2 cellular contexts compared by ENCODE assay signal in the genomic region with DNA sequence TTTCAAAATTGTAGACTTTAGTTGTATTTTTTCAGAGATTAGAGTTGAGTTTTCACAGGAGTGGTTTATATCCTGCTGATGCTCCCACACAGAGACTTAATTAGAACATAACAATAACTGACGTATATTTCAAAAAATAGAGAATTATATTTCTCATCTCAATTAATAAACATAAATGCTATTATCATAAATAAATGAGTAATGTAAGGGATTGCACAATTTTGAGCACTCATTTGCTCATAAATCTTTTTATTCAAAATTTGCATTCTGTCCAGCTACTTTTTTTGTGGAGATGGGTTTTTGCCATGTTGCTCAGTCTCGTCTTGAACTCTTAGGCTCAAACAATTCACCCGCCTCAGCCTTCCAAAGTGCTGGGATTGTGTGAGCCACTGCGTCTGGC.
TF ChIP-seq lines count a peak whose summit lies in the region.

No MANE protein-coding gene starts in this region.

TF ChIP-seq in GM23338, 12 proteins besides CTCF, POLR2A, EP300 and RAD21 (continues in another document):
- TF ChIP-seq CREB1 (CRISPR knock-in tag; IDR thresholded peaks at IDR 0.05; ENCODE audit: low read depth) = no peak
- TF ChIP-seq POLR2AphosphoS5 (IDR thresholded peaks at IDR 0.05; ENCODE audit: low read depth) = no peak
- TF ChIP-seq EZH2phosphoT487 (IDR thresholded peaks at IDR 0.05; ENCODE audit: unreplicated experiment) = no peak
- TF ChIP-seq EZH2 (IDR thresholded peaks at IDR 0.05; ENCODE audit: low read depth, unreplicated experiment) = no peak
- TF ChIP-seq, protein P1, sequence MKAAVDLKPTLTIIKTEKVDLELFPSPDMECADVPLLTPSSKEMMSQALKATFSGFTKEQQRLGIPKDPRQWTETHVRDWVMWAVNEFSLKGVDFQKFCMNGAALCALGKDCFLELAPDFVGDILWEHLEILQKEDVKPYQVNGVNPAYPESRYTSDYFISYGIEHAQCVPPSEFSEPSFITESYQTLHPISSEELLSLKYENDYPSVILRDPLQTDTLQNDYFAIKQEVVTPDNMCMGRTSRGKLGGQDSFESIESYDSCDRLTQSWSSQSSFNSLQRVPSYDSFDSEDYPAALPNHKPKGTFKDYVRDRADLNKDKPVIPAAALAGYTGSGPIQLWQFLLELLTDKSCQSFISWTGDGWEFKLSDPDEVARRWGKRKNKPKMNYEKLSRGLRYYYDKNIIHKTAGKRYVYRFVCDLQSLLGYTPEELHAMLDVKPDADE (IDR thresholded peaks at IDR 0.05) = no peak
- TF ChIP-seq, protein P2, sequence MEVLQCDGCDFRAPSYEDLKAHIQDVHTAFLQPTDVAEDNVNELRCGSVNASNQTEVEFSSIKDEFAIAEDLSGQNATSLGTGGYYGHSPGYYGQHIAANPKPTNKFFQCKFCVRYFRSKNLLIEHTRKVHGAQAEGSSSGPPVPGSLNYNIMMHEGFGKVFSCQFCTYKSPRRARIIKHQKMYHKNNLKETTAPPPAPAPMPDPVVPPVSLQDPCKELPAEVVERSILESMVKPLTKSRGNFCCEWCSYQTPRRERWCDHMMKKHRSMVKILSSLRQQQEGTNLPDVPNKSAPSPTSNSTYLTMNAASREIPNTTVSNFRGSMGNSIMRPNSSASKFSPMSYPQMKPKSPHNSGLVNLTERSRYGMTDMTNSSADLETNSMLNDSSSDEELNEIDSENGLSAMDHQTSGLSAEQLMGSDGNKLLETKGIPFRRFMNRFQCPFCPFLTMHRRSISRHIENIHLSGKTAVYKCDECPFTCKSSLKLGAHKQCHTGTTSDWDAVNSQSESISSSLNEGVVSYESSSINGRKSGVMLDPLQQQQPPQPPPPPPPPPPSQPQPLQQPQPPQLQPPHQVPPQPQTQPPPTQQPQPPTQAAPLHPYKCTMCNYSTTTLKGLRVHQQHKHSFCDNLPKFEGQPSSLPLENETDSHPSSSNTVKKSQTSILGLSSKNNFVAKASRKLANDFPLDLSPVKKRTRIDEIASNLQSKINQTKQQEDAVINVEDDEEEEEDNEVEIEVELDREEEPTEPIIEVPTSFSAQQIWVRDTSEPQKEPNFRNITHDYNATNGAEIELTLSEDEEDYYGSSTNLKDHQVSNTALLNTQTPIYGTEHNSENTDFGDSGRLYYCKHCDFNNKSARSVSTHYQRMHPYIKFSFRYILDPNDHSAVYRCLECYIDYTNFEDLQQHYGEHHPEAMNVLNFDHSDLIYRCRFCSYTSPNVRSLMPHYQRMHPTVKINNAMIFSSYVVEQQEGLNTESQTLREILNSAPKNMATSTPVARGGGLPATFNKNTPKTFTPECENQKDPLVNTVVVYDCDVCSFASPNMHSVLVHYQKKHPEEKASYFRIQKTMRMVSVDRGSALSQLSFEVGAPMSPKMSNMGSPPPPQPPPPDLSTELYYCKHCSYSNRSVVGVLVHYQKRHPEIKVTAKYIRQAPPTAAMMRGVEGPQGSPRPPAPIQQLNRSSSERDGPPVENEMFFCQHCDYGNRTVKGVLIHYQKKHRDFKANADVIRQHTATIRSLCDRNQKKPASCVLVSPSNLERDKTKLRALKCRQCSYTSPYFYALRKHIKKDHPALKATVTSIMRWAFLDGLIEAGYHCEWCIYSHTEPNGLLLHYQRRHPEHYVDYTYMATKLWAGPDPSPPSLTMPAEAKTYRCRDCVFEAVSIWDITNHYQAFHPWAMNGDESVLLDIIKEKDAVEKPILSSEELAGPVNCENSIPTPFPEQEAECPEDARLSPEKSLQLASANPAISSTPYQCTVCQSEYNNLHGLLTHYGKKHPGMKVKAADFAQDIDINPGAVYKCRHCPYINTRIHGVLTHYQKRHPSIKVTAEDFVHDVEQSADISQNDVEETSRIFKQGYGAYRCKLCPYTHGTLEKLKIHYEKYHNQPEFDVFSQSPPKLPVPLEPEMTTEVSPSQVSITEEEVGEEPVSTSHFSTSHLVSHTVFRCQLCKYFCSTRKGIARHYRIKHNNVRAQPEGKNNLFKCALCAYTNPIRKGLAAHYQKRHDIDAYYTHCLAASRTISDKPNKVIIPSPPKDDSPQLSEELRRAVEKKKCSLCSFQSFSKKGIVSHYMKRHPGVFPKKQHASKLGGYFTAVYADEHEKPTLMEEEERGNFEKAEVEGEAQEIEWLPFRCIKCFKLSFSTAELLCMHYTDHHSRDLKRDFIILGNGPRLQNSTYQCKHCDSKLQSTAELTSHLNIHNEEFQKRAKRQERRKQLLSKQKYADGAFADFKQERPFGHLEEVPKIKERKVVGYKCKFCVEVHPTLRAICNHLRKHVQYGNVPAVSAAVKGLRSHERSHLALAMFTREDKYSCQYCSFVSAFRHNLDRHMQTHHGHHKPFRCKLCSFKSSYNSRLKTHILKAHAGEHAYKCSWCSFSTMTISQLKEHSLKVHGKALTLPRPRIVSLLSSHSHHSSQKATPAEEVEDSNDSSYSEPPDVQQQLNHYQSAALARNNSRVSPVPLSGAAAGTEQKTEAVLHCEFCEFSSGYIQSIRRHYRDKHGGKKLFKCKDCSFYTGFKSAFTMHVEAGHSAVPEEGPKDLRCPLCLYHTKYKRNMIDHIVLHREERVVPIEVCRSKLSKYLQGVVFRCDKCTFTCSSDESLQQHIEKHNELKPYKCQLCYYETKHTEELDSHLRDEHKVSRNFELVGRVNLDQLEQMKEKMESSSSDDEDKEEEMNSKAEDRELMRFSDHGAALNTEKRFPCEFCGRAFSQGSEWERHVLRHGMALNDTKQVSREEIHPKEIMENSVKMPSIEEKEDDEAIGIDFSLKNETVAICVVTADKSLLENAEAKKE (CRISPR knock-in tag; IDR thresholded peaks at IDR 0.05) = no peak
- TF ChIP-seq, protein P3, sequence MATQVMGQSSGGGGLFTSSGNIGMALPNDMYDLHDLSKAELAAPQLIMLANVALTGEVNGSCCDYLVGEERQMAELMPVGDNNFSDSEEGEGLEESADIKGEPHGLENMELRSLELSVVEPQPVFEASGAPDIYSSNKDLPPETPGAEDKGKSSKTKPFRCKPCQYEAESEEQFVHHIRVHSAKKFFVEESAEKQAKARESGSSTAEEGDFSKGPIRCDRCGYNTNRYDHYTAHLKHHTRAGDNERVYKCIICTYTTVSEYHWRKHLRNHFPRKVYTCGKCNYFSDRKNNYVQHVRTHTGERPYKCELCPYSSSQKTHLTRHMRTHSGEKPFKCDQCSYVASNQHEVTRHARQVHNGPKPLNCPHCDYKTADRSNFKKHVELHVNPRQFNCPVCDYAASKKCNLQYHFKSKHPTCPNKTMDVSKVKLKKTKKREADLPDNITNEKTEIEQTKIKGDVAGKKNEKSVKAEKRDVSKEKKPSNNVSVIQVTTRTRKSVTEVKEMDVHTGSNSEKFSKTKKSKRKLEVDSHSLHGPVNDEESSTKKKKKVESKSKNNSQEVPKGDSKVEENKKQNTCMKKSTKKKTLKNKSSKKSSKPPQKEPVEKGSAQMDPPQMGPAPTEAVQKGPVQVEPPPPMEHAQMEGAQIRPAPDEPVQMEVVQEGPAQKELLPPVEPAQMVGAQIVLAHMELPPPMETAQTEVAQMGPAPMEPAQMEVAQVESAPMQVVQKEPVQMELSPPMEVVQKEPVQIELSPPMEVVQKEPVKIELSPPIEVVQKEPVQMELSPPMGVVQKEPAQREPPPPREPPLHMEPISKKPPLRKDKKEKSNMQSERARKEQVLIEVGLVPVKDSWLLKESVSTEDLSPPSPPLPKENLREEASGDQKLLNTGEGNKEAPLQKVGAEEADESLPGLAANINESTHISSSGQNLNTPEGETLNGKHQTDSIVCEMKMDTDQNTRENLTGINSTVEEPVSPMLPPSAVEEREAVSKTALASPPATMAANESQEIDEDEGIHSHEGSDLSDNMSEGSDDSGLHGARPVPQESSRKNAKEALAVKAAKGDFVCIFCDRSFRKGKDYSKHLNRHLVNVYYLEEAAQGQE (IDR thresholded peaks at IDR 0.05; ENCODE audit: unreplicated experiment) = no peak
- no peak for TF ChIP-seq STAT1 (IDR thresholded peaks at IDR 0.05; ENCODE audit: unreplicated experiment)
- no peak for TF ChIP-seq ZNF331 (CRISPR knock-in tag; IDR thresholded peaks at IDR 0.05; ENCODE audit: low read depth)
- TF ChIP-seq ZNF114 (CRISPR knock-in tag; IDR thresholded peaks at IDR 0.05) = no peak

TF ChIP-seq in K562, 482 proteins besides CTCF, POLR2A, EP300 and RAD21:
- TF ChIP-seq, protein P4, sequence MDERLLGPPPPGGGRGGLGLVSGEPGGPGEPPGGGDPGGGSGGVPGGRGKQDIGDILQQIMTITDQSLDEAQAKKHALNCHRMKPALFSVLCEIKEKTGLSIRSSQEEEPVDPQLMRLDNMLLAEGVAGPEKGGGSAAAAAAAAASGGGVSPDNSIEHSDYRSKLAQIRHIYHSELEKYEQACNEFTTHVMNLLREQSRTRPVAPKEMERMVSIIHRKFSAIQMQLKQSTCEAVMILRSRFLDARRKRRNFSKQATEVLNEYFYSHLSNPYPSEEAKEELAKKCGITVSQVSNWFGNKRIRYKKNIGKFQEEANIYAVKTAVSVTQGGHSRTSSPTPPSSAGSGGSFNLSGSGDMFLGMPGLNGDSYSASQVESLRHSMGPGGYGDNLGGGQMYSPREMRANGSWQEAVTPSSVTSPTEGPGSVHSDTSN (CRISPR knock-in tag; IDR thresholded peaks at IDR 0.05; ENCODE audit: low read depth) = no peak
- TF ChIP-seq, protein P4 (tag; conservative IDR thresholded peaks at IDR 0.05; ENCODE audit: low read depth) = 0 out of 2 replicates have a peak, but pooled peaks have one; percentile 13
- TF ChIP-seq, protein P5, sequence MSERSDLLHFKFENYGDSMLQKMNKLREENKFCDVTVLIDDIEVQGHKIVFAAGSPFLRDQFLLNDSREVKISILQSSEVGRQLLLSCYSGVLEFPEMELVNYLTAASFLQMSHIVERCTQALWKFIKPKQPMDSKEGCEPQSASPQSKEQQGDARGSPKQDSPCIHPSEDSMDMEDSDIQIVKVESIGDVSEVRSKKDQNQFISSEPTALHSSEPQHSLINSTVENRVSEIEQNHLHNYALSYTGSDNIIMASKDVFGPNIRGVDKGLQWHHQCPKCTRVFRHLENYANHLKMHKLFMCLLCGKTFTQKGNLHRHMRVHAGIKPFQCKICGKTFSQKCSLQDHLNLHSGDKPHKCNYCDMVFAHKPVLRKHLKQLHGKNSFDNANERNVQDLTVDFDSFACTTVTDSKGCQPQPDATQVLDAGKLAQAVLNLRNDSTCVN (CRISPR knock-in tag; IDR thresholded peaks at IDR 0.05) = no peak
- TF ChIP-seq CEBPB (tag; IDR thresholded peaks at IDR 0.05) (peak; percentile 57), CEBPG (CRISPR knock-in tag; IDR thresholded peaks at IDR 0.05) (no peak), CEBPG (tag; conservative IDR thresholded peaks at IDR 0.05 in 1 of 2, IDR thresholded peaks at IDR 0.05 in 1 of 2) (peak; percentile 41 to 68; a peak in 2 of 4 replicates)
